In genomic region chr4:151908734-151909497, GRCh38 we compare ENCODE assay signal across 19 cellular contexts.
"Had no signal": no experiment of that assay in that cellular context is flagged by ENCODE, and none has a peak within 500 bp of the region (broad histone marks: within the 10 kb centered on the region; RNA-seq: fewer than 3 reads in every experiment).

No MANE protein-coding gene starts in this region.

- H3K4me1 ChIP-seq: breast epithelium, heart left ventricle, left ventricle myocardium inferior, thyroid gland had no signal

- H3K9me3 ChIP-seq: breast epithelium, gastroesophageal sphincter, heart left ventricle, left ventricle myocardium inferior, thyroid gland had no signal

- FAIRE-seq: astrocyte had no signal

- H3K4me1 Mint-ChIP-seq: activated naive CD4-positive, alpha-beta T cell treated with anti-CD3 and anti-CD28 coated beads, Interleukin-2, amount 50 U/mL, for 24 hours; immature natural killer cell had no signal

- ATAC-seq: activated T-cell treated with anti-CD3 and anti-CD28 coated beads, Interleukin-2, amount 50 U/mL, for 72 hours; gastroesophageal sphincter; heart left ventricle had no signal

- DNase-seq: activated CD4-positive, alpha-beta T cell treated with anti-CD3 and anti-CD28 coated beads, Interleukin-2, amount 10 ng/mL, durations not matched to agents 7 days and 5 days; activated CD8-positive, alpha-beta memory T cell treated with anti-CD3 and anti-CD28 coated beads, Interleukin-2, amount 50 U/mL, for 48 hours; activated gamma-delta T cell; activated T-cell treated with anti-CD3 and anti-CD28 coated beads, Interleukin-2, amount 50 U/mL, for 72 hours; heart left ventricle; immature natural killer cell; kidney glomerular epithelial cell; left ventricle myocardium inferior; stimulated activated CD8-positive, alpha-beta memory T cell treated with anti-CD3 and anti-CD28 coated beads, Interleukin-4, amount 100 ng/mL, for 48 hours; stimulated activated naive CD4-positive, alpha-beta T cell; T1000; thyroid gland had no signal

- H3K36me3 Mint-ChIP-seq: immature natural killer cell had no signal

- H3K36me3 ChIP-seq: breast epithelium, gastroesophageal sphincter, heart left ventricle, left ventricle myocardium inferior, thyroid gland had no signal

- H3K27ac Mint-ChIP-seq: activated CD4-positive, alpha-beta T cell treated with anti-CD3 and anti-CD28 coated beads, Interleukin-2, amount 10 ng/mL, durations not matched to agents 7 days and 5 days; activated naive CD4-positive, alpha-beta T cell treated with anti-CD3 and anti-CD28 coated beads, Interleukin-2, amount 50 U/mL, for 24 hours; activated T-cell treated with anti-CD3 and anti-CD28 coated beads, Interleukin-2, amount 50 U/mL, for 72 hours; immature natural killer cell; progenitor cell of endocrine pancreas had no signal

- H3K27ac ChIP-seq: breast epithelium, coronary artery, gastroesophageal sphincter, heart left ventricle, left ventricle myocardium inferior, thyroid gland had no signal

- H3K4me3 Mint-ChIP-seq: activated CD4-positive, alpha-beta T cell treated with anti-CD3 and anti-CD28 coated beads, Interleukin-2, amount 10 ng/mL, durations not matched to agents 7 days and 5 days; activated naive CD4-positive, alpha-beta T cell treated with anti-CD3 and anti-CD28 coated beads, Interleukin-2, amount 50 U/mL, for 24 hours; activated T-cell treated with anti-CD3 and anti-CD28 coated beads, Interleukin-2, amount 50 U/mL, for 72 hours; immature natural killer cell; neural crest cell had no signal

- H3K27me3 Mint-ChIP-seq: activated CD4-positive, alpha-beta T cell treated with anti-CD3 and anti-CD28 coated beads, Interleukin-2, amount 10 ng/mL, durations not matched to agents 7 days and 5 days; activated naive CD4-positive, alpha-beta T cell treated with anti-CD3 and anti-CD28 coated beads, Interleukin-2, amount 50 U/mL, for 24 hours had no signal

- H3K4me3 ChIP-seq: breast epithelium, coronary artery, gastroesophageal sphincter, heart left ventricle, left ventricle myocardium inferior, thyroid gland had no signal

- H3K27me3 ChIP-seq: breast epithelium, gastroesophageal sphincter, heart left ventricle, thyroid gland had no signal
